Comparison of ENCODE assay signal across 22 cellular contexts in genomic region chr2:226495466-226496161, GRCh38.
DNase-seq lines count a peak whose midpoint lies in the region; ATAC-seq, FAIRE-seq and TF ChIP-seq lines count a peak whose summit lies in the region.
"Had no signal": no experiment of that assay in that cellular context is flagged by ENCODE, and none has a peak within 500 bp of the region (broad histone marks: within the 10 kb centered on the region; RNA-seq: fewer than 3 reads in every experiment).

No MANE protein-coding gene starts in this region.

- TF ChIP-seq CTCF in HepG2 (CRISPR knock-in tag; IDR thresholded peaks at IDR 0.05) (no peak), right lobe of liver (IDR thresholded peaks at IDR 0.05) (no peak), fibroblast of villous mesenchyme (IDR thresholded peaks at IDR 0.05; ENCODE audit: insufficient read depth, low read depth, low read length) (no peak)

- H3K27ac ChIP-seq in HepG2 (ENCODE audit: extremely low read length, insufficient read depth, low read length) (no peak overlapping the region), right lobe of liver (no peak overlapping the region), neuronal stem cell (replicated peaks; ENCODE audit: low read length) (no peak overlapping the region), GM23248 (no peak overlapping the region)
- H3K27ac ChIP-seq: 22Rv1, HL-60 had no signal

- H3K79me2 ChIP-seq in HepG2 (ENCODE audit: insufficient read depth, low read length) (no peaks in the 10 kb centered on the region), GM23248 (ENCODE audit: insufficient read depth) (no peaks in the 10 kb centered on the region)

- TF ChIP-seq EP300 in HepG2 (IDR thresholded peaks at IDR 0.05; ENCODE audit: low read depth in 2 of 2, low read length in 2 of 2) (no peak), HepG2 (CRISPR knock-in tag; IDR thresholded peaks at IDR 0.05; ENCODE audit: borderline replicate concordance) (no peak)

- intact Hi-C loops in HepG2 (cut with micrococcal nuclease; ENCODE audit: unreplicated experiment), result no loop called here
- intact Hi-C loops in right lobe of liver (cut with DNase I), result no loop called here

- WGBS in HepG2 (ENCODE audit: low lambda C conversion rate), result 74% methylated on average over 9 of the region's 9 CpGs
- WGBS in right lobe of liver (ENCODE audit: insufficient coverage, low coverage, low lambda C conversion rate, missing lambda C conversion rate), result 83% methylated on average over 6 of the region's 9 CpGs
- WGBS in neuronal stem cell (ENCODE audit: extremely low coverage in 2 of 2, insufficient read length in 2 of 2, insufficient replicate concordance in 1 of 2), 2 donors, result no CpG with 5 or more reads among the region's 9 CpGs
- WGBS in GM23248 (ENCODE audit: low coverage in 1 of 2, low lambda C conversion rate in 2 of 2, missing lambda C conversion rate in 2 of 2), 2 experiments, result 72 to 77% methylated on average over 9 of the region's 9 CpGs

- no TSS peak for BruUV-seq in HepG2 (replicated peaks; lab: Mats Ljungman, UMichigan)

- H3K4me2 ChIP-seq in HepG2 (ENCODE audit: low read depth, low read length), result no peak overlapping the region
- H3K4me2 ChIP-seq in neuronal stem cell (ENCODE audit: insufficient read depth, low read length, poor library complexity, severe bottlenecking), result no peak overlapping the region
- no peak overlapping the region for H3K4me2 ChIP-seq in GM23248 (ENCODE audit: unreplicated experiment)

- no peak overlapping the region for H2AK5ac ChIP-seq in neuronal stem cell (ENCODE audit: low read depth, low read length)

- H3K4me3 ChIP-seq in HepG2 (replicated peaks in 1 of 3; ENCODE audit: insufficient read depth in 1 of 3, low read depth in 2 of 3, low read length in 3 of 3) (no peak overlapping the region), right lobe of liver (no peak overlapping the region), fibroblast of villous mesenchyme (ENCODE audit: low read depth, low read length) (no peak overlapping the region), neuronal stem cell (ENCODE audit: low read length in 2 of 2) (no peak overlapping the region), GM23248 (no peak overlapping the region)
- H3K4me3 ChIP-seq: MG63 had no signal

- no peak overlapping the region for H4K91ac ChIP-seq in neuronal stem cell (ENCODE audit: low read depth, low read length, poor library complexity)

- in situ Hi-C loops in HepG2 (cut with HindIII; ENCODE audit: extremely low pct_ligation_motif_present, low pct_unique_long_range_greater_than_20kb) (no loop called here), GM23248 (cut with MboI) (no loop called here)

- H3K9me2 ChIP-seq in GM23248 (ENCODE audit: insufficient read depth), result no peaks in the 10 kb centered on the region

- H3K36me3 ChIP-seq in HepG2 (replicated peaks in 1 of 2; ENCODE audit: control insufficient read depth in 1 of 2, insufficient read depth in 2 of 2, low read length in 2 of 2) (no peaks in the 10 kb centered on the region), right lobe of liver (no peaks in the 10 kb centered on the region), neuronal stem cell (replicated peaks in 1 of 2; ENCODE audit: control insufficient read depth in 2 of 2, insufficient read depth in 2 of 2, low read length in 2 of 2) (no peaks in the 10 kb centered on the region), GM23248 (ENCODE audit: low read depth) (no peaks in the 10 kb centered on the region)
- H3K36me3 ChIP-seq: MG63 had no signal

- ATAC-seq in HepG2 (no peak; the same call in 2 of the 3 replicates), right lobe of liver (no peak), GM21825 (IDR thresholded peaks at IDR 0.05; ENCODE audit: unreplicated experiment) (no peak)

- H4K20me1 ChIP-seq in HepG2 (ENCODE audit: insufficient read depth, low read length) (no peaks in the 10 kb centered on the region), GM23248 (ENCODE audit: insufficient read depth) (no peaks in the 10 kb centered on the region)

- no peak for FAIRE-seq in HepG2 (lab: Jason Lieb, UNC)

- H2AFZ ChIP-seq in HepG2 (ENCODE audit: low read length), result no peak overlapping the region
- peak overlapping the region; percentile 76 for H2AFZ ChIP-seq in neuronal stem cell (ENCODE audit: low read length)
- no peak overlapping the region for H2AFZ ChIP-seq in GM23248

- peak overlapping the region; percentile 44 for H3K18ac ChIP-seq in neuronal stem cell (ENCODE audit: low read length)

- TF ChIP-seq RAD21 in HepG2 (CRISPR knock-in tag; IDR thresholded peaks at IDR 0.05), result no peak

- no peak for DNase-seq in HepG2 (ENCODE audit: low spot score)
- no peak for DNase-seq in right lobe of liver
- peak; percentile 12 for DNase-seq in fibroblast of villous mesenchyme (ENCODE audit: low read depth)
- DNase-seq in neuronal stem cell (ENCODE audit: low spot score), result peak; percentile 15
- DNase-seq in NCI-H187 treated with DMSO at 0.1 percent for 48 hours (lab: John Stamatoyannopoulos, UW), result no peak
- no peak for DNase-seq in NCI-H446 (lab: John Stamatoyannopoulos, UW)
- no peak for DNase-seq in GM23248
- DNase-seq: AML-193, DMS79 treated with DMSO at 0.1 percent for 48 hours, HCEC 1CT, Kasumi-1, MG63, NCI-H1048, NCI-H1436, NCI-H2081 treated with DMSO at 0.1 percent for 48 hours, NCI-H510A treated with DMSO at 0.1 percent for 48 hours, NCI-H82, OCI-M1, Right ventricle myocardium superior had no signal

- H2BK120ac ChIP-seq in neuronal stem cell (ENCODE audit: low read depth, low read length), result no peak overlapping the region

- POLR2A ChIA-PET in HepG2 (lab: Yijun Ruan, JAX), result no interaction called here

- H3K27me3 ChIP-seq in HepG2 (ENCODE audit: control insufficient read depth in 1 of 2, insufficient read depth in 2 of 2, low read length in 2 of 2), result no peaks in the 10 kb centered on the region
- H3K27me3 ChIP-seq in right lobe of liver, result no peaks in the 10 kb centered on the region
- H3K27me3 ChIP-seq in neuronal stem cell (ENCODE audit: control insufficient read depth in 3 of 3, insufficient read depth in 3 of 3, low read depth in 1 of 3, low read length in 3 of 3), result no peaks in the 10 kb centered on the region
- H3K27me3 ChIP-seq in GM23248 (replicated peaks; ENCODE audit: insufficient read depth), result no peaks in the 10 kb centered on the region
- H3K27me3 ChIP-seq: MG63 had no signal

- H3K9me3 ChIP-seq in HepG2 (ENCODE audit: low read length) (no peaks in the 10 kb centered on the region), right lobe of liver (no peaks in the 10 kb centered on the region), neuronal stem cell (replicated peaks in 1 of 2; ENCODE audit: control insufficient read depth in 2 of 2, insufficient read depth in 1 of 2, low read depth in 1 of 2, low read length in 2 of 2) (peaks cover 0 to 4% of the 10 kb centered on the region in 2 donors), GM23248 (ENCODE audit: low read depth) (no peaks in the 10 kb centered on the region)
- H3K9me3 ChIP-seq: MG63 had no signal

- no peak overlapping the region for H3K14ac ChIP-seq in neuronal stem cell (ENCODE audit: low read length)

- H2BK15ac ChIP-seq in neuronal stem cell (ENCODE audit: low read length), result no peak overlapping the region

- no peak overlapping the region for H2BK5ac ChIP-seq in neuronal stem cell (ENCODE audit: low read length)

- H3K4me1 ChIP-seq in HepG2 (ENCODE audit: insufficient read depth, low read length) (peaks cover 21% of the 10 kb centered on the region), right lobe of liver (no peaks in the 10 kb centered on the region), neuronal stem cell (ENCODE audit: control insufficient read depth in 2 of 2, insufficient read depth in 1 of 2, low read depth in 1 of 2, low read length in 2 of 2) (peaks cover 7 to 11% of the 10 kb centered on the region in 2 donors), GM23248 (ENCODE audit: insufficient read depth) (no peaks in the 10 kb centered on the region)

- H3K4ac ChIP-seq in neuronal stem cell (ENCODE audit: low read length), result no peak overlapping the region

- CTCF ChIA-PET in HepG2 (lab: Yijun Ruan, JAX; ENCODE audit: low intra/inter-chr PET ratio, low total read pairs), result no interaction called here

- no peak overlapping the region for H4K8ac ChIP-seq in neuronal stem cell (ENCODE audit: low read depth, low read length)

- H3K9ac ChIP-seq in HepG2 (ENCODE audit: insufficient read depth, low read depth, low read length) (no peak overlapping the region), neuronal stem cell (ENCODE audit: low read depth, low read length, poor library complexity) (no peak overlapping the region), GM23248 (no peak overlapping the region)

- no peak overlapping the region for H3K23ac ChIP-seq in neuronal stem cell (ENCODE audit: low read depth, low read length, poor library complexity)

- H3K79me1 ChIP-seq in neuronal stem cell (ENCODE audit: low read depth, low read length), result no peaks in the 10 kb centered on the region

- H2BK12ac ChIP-seq in neuronal stem cell (ENCODE audit: low read length), result no peak overlapping the region

- no peaks in the 10 kb centered on the region; the same call in 1 of the 2 replicates for H3F3A ChIP-seq in GM23248 (ENCODE audit: insufficient read depth)

- no peak for TF ChIP-seq POLR2A in HepG2 (IDR thresholded peaks at IDR 0.05; ENCODE audit: insufficient read depth in 1 of 2, low read depth in 2 of 2, low read length in 2 of 2)
- no peak for TF ChIP-seq POLR2A in right lobe of liver (IDR thresholded peaks at IDR 0.05)

TF ChIP-seq in HepG2, 621 proteins besides CTCF, POLR2A, EP300 and RAD21:
- 0 out of 2 replicates have a peak, but pooled peaks have one; percentile 44 for TF ChIP-seq ZNF263 (CRISPR knock-in tag; IDR thresholded peaks at IDR 0.05)
- TF ChIP-seq BHLHE40 (IDR thresholded peaks at IDR 0.05; ENCODE audit: low read length), result 0 out of 2 replicates have a peak, but pooled peaks have one; percentile 7
- no peak for TF ChIP-seq RORA (CRISPR knock-in tag; IDR thresholded peaks at IDR 0.05)
TF ChIP-seq in HepG2: peak in this region for 2.

Comparison
In these comparisons a context has a peak if more than half of its experiments do, and no peak if none do; other contexts are left out.
1. DNase-seq: peak in fibroblast of villous mesenchyme (single experiment) and neuronal stem cell (single experiment); none in HepG2 (single experiment), right lobe of liver (0 of 3), NCI-H187 treated with DMSO at 0.1 percent for 48 hours (single experiment), NCI-H446 (0 of 2) and GM23248 (single experiment).